ENCODE assay signal across 8 cellular contexts in genomic region chr10:46282460-46283216, GRCh38. TPM values are rescaled to one million over a fixed set of nuclear protein-coding genes. Genes with fewer than 3 reads are reported as not detected.
DNase-seq lines count a peak whose midpoint lies in the region; ATAC-seq and TF ChIP-seq lines count a peak whose summit lies in the region.

No MANE protein-coding gene starts in this region.

- H3K36me3 Mint-ChIP-seq in Caco-2 (ENCODE audit: insufficient read depth, unreplicated experiment) = peaks cover 4% of the 10 kb centered on the region

- no peak for TF ChIP-seq CTCF in Caco-2 (IDR thresholded peaks at IDR 0.05; ENCODE audit: insufficient read depth in 1 of 2, low read depth in 1 of 2, low read length in 1 of 2, severe bottlenecking in 1 of 2, unreplicated experiment in 1 of 2)
- no peak for TF ChIP-seq CTCF in upper lobe of right lung (IDR thresholded peaks at IDR 0.05)

- H3K9me3 ChIP-seq in Caco-2 (peaks cover 3% of the 10 kb centered on the region; the same call in 1 of the 2 replicates), upper lobe of right lung (no peaks in the 10 kb centered on the region)

- H3K27me3 Mint-ChIP-seq in Caco-2 (ENCODE audit: insufficient read depth, unreplicated experiment) = peaks cover 13% of the 10 kb centered on the region

- intact Hi-C loops in Caco-2 (cut with micrococcal nuclease; ENCODE audit: unreplicated experiment) = loop anchor here (1.0 to 5.0 kb wide), 2 partner anchors 55 to 175 kb away; no protein-coding TSS in a partner anchor
- intact Hi-C loops in left cardiac atrium (cut with DNase I) = loop anchor here in 1 of 2 donors (5.0 kb wide), 1 partner anchor 175 kb away; no protein-coding TSS in a partner anchor
- intact Hi-C loops in upper lobe of right lung (cut with DNase I) = loop anchor here (2.0 kb wide), 1 partner anchor 176 kb away; no protein-coding TSS in a partner anchor

- ATAC-seq in HG02973 (IDR thresholded peaks at IDR 0.05; ENCODE audit: unreplicated experiment) (peak; percentile 33), left cardiac atrium (peak; percentile 93 to 94), upper lobe of right lung (peak; percentile 91)

- H3K27me3 ChIP-seq in Caco-2 (replicated peaks; ENCODE audit: control insufficient read depth, insufficient read depth, low read length) = peaks cover 2% of the 10 kb centered on the region
- no peaks in the 10 kb centered on the region for H3K27me3 ChIP-seq in upper lobe of right lung

- CTCF ChIA-PET in Caco-2 (lab: Charles Lee) = interaction anchor here (1.3 kb wide), 1 partner anchor 176 kb away, joined by 8 read pairs; no protein-coding TSS in a partner anchor

- H3K9me3 Mint-ChIP-seq in Caco-2 (ENCODE audit: unreplicated experiment) = no peaks in the 10 kb centered on the region

- peaks cover 7% of the 10 kb centered on the region for H3K4me1 Mint-ChIP-seq in Caco-2 (ENCODE audit: low read depth, unreplicated experiment)

- DNase-seq in Caco-2 = peak; percentile 66 to 78
- DNase-seq in SW480 (ENCODE audit: low spot score) = peak; percentile 58
- DNase-seq in amniotic stem cell (lab: John Stamatoyannopoulos, UW) = peak; percentile 14
- peak; percentile 88 for DNase-seq in left cardiac atrium
- DNase-seq in pons (ENCODE audit: low spot score) = peak; percentile 81
- DNase-seq in upper lobe of right lung = peak; percentile 90
- no peak for DNase-seq in NCI-H1092 treated with DMSO at 0.1 percent for 48 hours (lab: John Stamatoyannopoulos, UW)

- BruUV-seq in Caco-2 (replicated peaks; lab: Mats Ljungman, UMichigan) = no TSS peak

- H3K4me3 ChIP-seq in Caco-2 (ENCODE audit: low read depth, low read length) (peak overlapping the region; percentile 59), upper lobe of right lung (peak overlapping the region; percentile 50)

- POLR2A ChIA-PET in Caco-2 (lab: Charles Lee) = interaction anchor here (1.0 kb wide), 1 partner anchor 176 kb away, joined by 5 read pairs; no protein-coding TSS in a partner anchor

- H3K36me3 ChIP-seq in Caco-2 (ENCODE audit: control insufficient read depth, insufficient read depth, low read length) (no peaks in the 10 kb centered on the region), upper lobe of right lung (no peaks in the 10 kb centered on the region)

- peak overlapping the region; percentile 62 for H3K4me3 Mint-ChIP-seq in Caco-2 (ENCODE audit: unreplicated experiment)

- peaks cover 13% of the 10 kb centered on the region; the same call in 1 of the 2 replicates for H3K4me1 ChIP-seq in Caco-2
- H3K4me1 ChIP-seq in upper lobe of right lung = peaks cover 13% of the 10 kb centered on the region

- H3K27ac Mint-ChIP-seq in Caco-2 (ENCODE audit: unreplicated experiment) = no peak overlapping the region

- H3K27ac ChIP-seq in upper lobe of right lung = no peak overlapping the region

RNA-seq across cellular contexts. Expression of gene ANTXRL, which starts 4.2 kb away (rescaled TPM):
- not detected in 2 replicates for total RNA-seq in Caco-2 (2022)
- total RNA-seq in left cardiac atrium = not detected
- total RNA-seq in upper lobe of right lung = not detected

Comparison
In these comparisons a context has a peak if more than half of its experiments do, and no peak if none do; other contexts are left out.
1. ATAC-seq: peak in every context shown above with its lines; median percentile 94 in left cardiac atrium; 91 in upper lobe of right lung; 33 in HG02973.